Comparison of ENCODE assay signal across 8 cellular contexts in genomic region chr1:182601416-182601786, GRCh38. TPM values are rescaled to one million over a fixed set of nuclear protein-coding genes. Genes with fewer than 3 reads are reported as not detected.
DNase-seq lines count a peak whose midpoint lies in the region; ATAC-seq and TF ChIP-seq lines count a peak whose summit lies in the region.

No MANE protein-coding gene starts in this region.

- DNase-seq in COR-L47 (lab: John Stamatoyannopoulos, UW) (peak; percentile 79), HL-60 (ENCODE audit: low read depth in 1 of 2, low spot score in 1 of 2) (peak in 1 of 2 experiments; percentile 70), NCI-H748 treated with DMSO at 0.1 percent for 48 hours (lab: John Stamatoyannopoulos, UW) (peak; percentile 71), lung microvascular endothelial cell (ENCODE audit: low read depth in 2 of 2) (peak; percentile 81 to 88)
- DNase-seq in activated CD4-positive, alpha-beta T cell treated with anti-CD3 and anti-CD28 coated beads, Interleukin-2, amount 10 ng/mL, durations not matched to agents 7 days and 5 days, result peak; percentile 82
- peak; percentile 64 for DNase-seq in effector CD4-positive, alpha-beta T cell
- peak; percentile 21 to 48 for DNase-seq in stimulated activated CD8-positive, alpha-beta memory T cell treated with anti-CD3 and anti-CD28 coated beads, Interleukin-7, amount 100 ng/mL, for 1 hour (ENCODE audit: low read depth in 2 of 2)

- H3K36me3 Mint-ChIP-seq in activated CD4-positive, alpha-beta T cell treated with anti-CD3 and anti-CD28 coated beads, Interleukin-2, amount 10 ng/mL, durations not matched to agents 7 days and 5 days (ENCODE audit: low read depth), result peaks cover 2% of the 10 kb centered on the region

- POLR2A ChIA-PET in activated CD4-positive, alpha-beta T cell treated with anti-CD3 and anti-CD28 coated beads, Interleukin-2, amount 10 ng/mL, durations not matched to agents 7 days and 5 days (lab: Charles Lee), result interaction anchor here (0.7 kb wide), 1 partner anchor 181 kb away, joined by 3 read pairs; no protein-coding TSS in a partner anchor

- H3K27ac ChIP-seq in HL-60 (replicated peaks), result no peak overlapping the region

- TF ChIP-seq CTCF in HL-60 (IDR thresholded peaks at IDR 0.05; ENCODE audit: insufficient read depth, low read length), result peak; percentile 52

- no peak overlapping the region for H3K4me3 ChIP-seq in HL-60 (replicated peaks; ENCODE audit: insufficient read depth, low read length)

- H3K27me3 ChIP-seq in HL-60 (ENCODE audit: insufficient read depth, poor library complexity, severe bottlenecking), result no peaks in the 10 kb centered on the region

- CTCF ChIA-PET in activated CD4-positive, alpha-beta T cell treated with anti-CD3 and anti-CD28 coated beads, Interleukin-2, amount 10 ng/mL, durations not matched to agents 7 days and 5 days (lab: Charles Lee), result interaction anchor here (0.7 to 15.9 kb wide), 8 partner anchors 9 to 239 kb away, joined by 3 to 238 read pairs (median 6); partner anchors contain the start of gene RNASEL

- no peak overlapping the region for H3K4me3 Mint-ChIP-seq in activated CD4-positive, alpha-beta T cell treated with anti-CD3 and anti-CD28 coated beads, Interleukin-2, amount 10 ng/mL, durations not matched to agents 7 days and 5 days

- no peaks in the 10 kb centered on the region for H3K9me3 Mint-ChIP-seq in activated CD4-positive, alpha-beta T cell treated with anti-CD3 and anti-CD28 coated beads, Interleukin-2, amount 10 ng/mL, durations not matched to agents 7 days and 5 days

- H3K27ac Mint-ChIP-seq in activated CD4-positive, alpha-beta T cell treated with anti-CD3 and anti-CD28 coated beads, Interleukin-2, amount 10 ng/mL, durations not matched to agents 7 days and 5 days, result no peak overlapping the region

- no peak for ATAC-seq in GM21825 (IDR thresholded peaks at IDR 0.05; ENCODE audit: unreplicated experiment)

- peaks cover 30% of the 10 kb centered on the region for H3K27me3 Mint-ChIP-seq in activated CD4-positive, alpha-beta T cell treated with anti-CD3 and anti-CD28 coated beads, Interleukin-2, amount 10 ng/mL, durations not matched to agents 7 days and 5 days

- H3K4me1 Mint-ChIP-seq in activated CD4-positive, alpha-beta T cell treated with anti-CD3 and anti-CD28 coated beads, Interleukin-2, amount 10 ng/mL, durations not matched to agents 7 days and 5 days, result peaks cover 6% of the 10 kb centered on the region

RNA-seq across cellular contexts. Expression of gene RGS16, which starts 2.8 kb away (rescaled TPM):
- 1 to 10 TPM; 1.9 to 2.0 TPM for total RNA-seq in activated CD4-positive, alpha-beta T cell treated with anti-CD3 and anti-CD28 coated beads, Interleukin-2, amount 10 ng/mL, durations not matched to agents 7 days and 5 days
- 0.65 and 1.4 TPM in 2 replicates for total RNA-seq in lung microvascular endothelial cell

RNA-seq across cellular contexts. Expression of gene RNASEL, which starts 12.3 kb away (rescaled TPM):
- total RNA-seq in activated CD4-positive, alpha-beta T cell treated with anti-CD3 and anti-CD28 coated beads, Interleukin-2, amount 10 ng/mL, durations not matched to agents 7 days and 5 days, result 1 to 10 TPM; 6.7 to 7.3 TPM
- 0.20 and 0.44 TPM in 2 replicates for total RNA-seq in lung microvascular endothelial cell
